In the genomic region with DNA sequence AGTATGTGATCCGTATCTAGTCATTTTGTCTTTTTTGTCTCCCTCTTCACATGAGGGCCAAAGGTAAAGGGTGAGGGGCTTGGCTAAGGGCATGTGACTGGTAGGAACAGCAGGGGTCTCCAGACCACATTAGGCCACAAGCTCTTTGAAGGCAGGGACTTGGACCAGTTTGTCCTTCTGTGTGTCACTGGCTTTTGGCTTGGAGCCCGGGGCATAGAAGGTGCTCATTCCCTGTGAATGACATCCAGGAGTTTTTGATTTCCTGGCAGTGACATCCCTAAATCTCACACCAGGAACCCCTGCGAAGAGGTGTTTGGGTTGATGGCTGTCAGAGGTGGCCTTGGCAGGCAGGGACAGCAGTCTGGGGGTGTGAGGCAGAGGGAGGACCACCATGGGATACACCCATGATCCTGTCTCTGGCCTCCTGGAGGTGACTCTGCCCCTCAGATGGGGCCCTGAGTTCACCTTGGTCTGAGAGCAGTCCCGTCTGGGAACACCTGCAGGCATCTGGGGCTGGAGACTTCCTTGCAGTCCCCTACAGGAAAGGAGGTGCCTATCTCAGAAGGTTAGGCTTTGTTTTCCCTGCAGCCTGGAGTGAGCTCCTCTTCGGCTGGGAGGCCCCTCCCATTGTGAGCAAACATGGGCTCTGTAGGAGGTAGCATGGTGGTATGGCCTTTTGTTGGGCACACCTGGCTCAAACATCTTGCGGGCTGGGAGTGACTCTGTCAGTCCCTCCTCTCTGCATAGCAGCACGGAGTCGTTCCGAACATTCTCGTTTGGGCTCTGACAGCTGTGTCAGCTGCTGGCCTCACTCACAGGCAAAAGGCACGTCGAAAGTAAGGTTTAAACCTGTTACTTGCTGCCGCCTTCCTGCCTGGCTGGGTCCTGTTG, we compare ENCODE assay signal across 17 cellular contexts. TPM values are rescaled to one million over a fixed set of nuclear protein-coding genes. Genes with fewer than 3 reads are reported as not detected.
DNase-seq lines count a peak whose midpoint lies in the region; TF ChIP-seq lines count a peak whose summit lies in the region.
"Had no signal": no experiment of that assay in that cellular context is flagged by ENCODE, and none has a peak within 500 bp of the region (broad histone marks: within the 10 kb centered on the region; RNA-seq: fewer than 3 reads in every experiment).

No MANE protein-coding gene starts in this region.

- H3K4me3 ChIP-seq in esophagus (ENCODE audit: low read depth in 1 of 2, low read length in 2 of 2): no peak overlapping the region
- H3K4me3 ChIP-seq: hepatocyte, thyroid gland had no signal

- DNase-seq in NCI-H2107 treated with DMSO at 0.1 percent for 48 hours (lab: John Stamatoyannopoulos, UW; ENCODE audit: unreplicated experiment) (peak; percentile 45), NCI-H2107 (lab: John Stamatoyannopoulos, UW) (no peak), NCI-H510A treated with DMSO at 0.1 percent for 48 hours (lab: John Stamatoyannopoulos, UW) (peak; percentile 34), progenitor cell of endocrine pancreas (ENCODE audit: low spot score, unreplicated experiment) (no peak), COLO829 (ENCODE audit: low spot score) (no peak)
- no peak for DNase-seq in stimulated activated CD4-positive, alpha-beta T cell treated with anti-CD3 and anti-CD28 coated beads, Interleukin-1b, Interleukin-23, amount 100 ng/mL, for 48 hours
- DNase-seq in activated T-helper 1 cell treated with anti-CD3 and anti-CD28 coated beads, Interleukin-12 subunit alpha, Interleukin-12 subunit beta, Interleukin-2, Interleukin-4 antibody, amounts not matched to agents 30 ng/mL and 10 ng/mL and 1 ng/mL, durations not matched to agents 14 hours and 24 hours and 36 hours (ENCODE audit: low spot score): no peak
- DNase-seq: activated CD8-positive, alpha-beta memory T cell treated with anti-CD3 and anti-CD28 coated beads for 24 hours; cortex of kidney; naive thymus-derived CD8-positive, alpha-beta T cell; NCI-H1930; stimulated activated CD4-positive, alpha-beta T cell treated with anti-CD3 and anti-CD28 coated beads, Interleukin-4, amount 100 ng/mL, for 1 hour; thyroid gland had no signal

- no peaks in the 10 kb centered on the region for H3K9me3 ChIP-seq in esophagus (ENCODE audit: control insufficient read depth in 2 of 2, insufficient read depth in 1 of 2, low read depth in 1 of 2, low read length in 1 of 2)
- H3K9me3 ChIP-seq: thyroid gland had no signal

- no peak overlapping the region for H3K4me3 Mint-ChIP-seq in progenitor cell of endocrine pancreas (ENCODE audit: low read depth)
- H3K4me3 Mint-ChIP-seq in activated T-helper 1 cell treated with anti-CD3 and anti-CD28 coated beads, Interleukin-12 subunit alpha, Interleukin-12 subunit beta, Interleukin-2, Interleukin-4 antibody, amounts not matched to agents 30 ng/mL and 10 ng/mL and 1 ng/mL, durations not matched to agents 14 hours and 24 hours and 36 hours: no peak overlapping the region
- H3K4me3 Mint-ChIP-seq: CD4-positive, alpha-beta T cell; naive thymus-derived CD8-positive, alpha-beta T cell had no signal

- H3K27ac Mint-ChIP-seq in progenitor cell of endocrine pancreas: peak overlapping the region; percentile 39
- no peak overlapping the region for H3K27ac Mint-ChIP-seq in activated T-helper 1 cell treated with anti-CD3 and anti-CD28 coated beads, Interleukin-12 subunit alpha, Interleukin-12 subunit beta, Interleukin-2, Interleukin-4 antibody, amounts not matched to agents 30 ng/mL and 10 ng/mL and 1 ng/mL, durations not matched to agents 14 hours and 24 hours and 36 hours
- H3K27ac Mint-ChIP-seq: CD4-positive, alpha-beta T cell had no signal

- H3K4me1 ChIP-seq in esophagus (ENCODE audit: control insufficient read depth in 2 of 2, insufficient read depth in 2 of 2, low read length in 1 of 2): peaks cover 8 to 23% of the 10 kb centered on the region in 2 donors
- H3K4me1 ChIP-seq: thyroid gland had no signal

- H3K9me3 Mint-ChIP-seq in progenitor cell of endocrine pancreas (ENCODE audit: low read depth): no peaks in the 10 kb centered on the region
- no peaks in the 10 kb centered on the region for H3K9me3 Mint-ChIP-seq in activated T-helper 1 cell treated with anti-CD3 and anti-CD28 coated beads, Interleukin-12 subunit alpha, Interleukin-12 subunit beta, Interleukin-2, Interleukin-4 antibody, amounts not matched to agents 30 ng/mL and 10 ng/mL and 1 ng/mL, durations not matched to agents 14 hours and 24 hours and 36 hours
- H3K9me3 Mint-ChIP-seq: CD4-positive, alpha-beta T cell; naive thymus-derived CD8-positive, alpha-beta T cell had no signal

- intact Hi-C loops in activated T-helper 1 cell treated with anti-CD3 and anti-CD28 coated beads, Interleukin-12 subunit alpha, Interleukin-12 subunit beta, Interleukin-2, Interleukin-4 antibody, amounts not matched to agents 30 ng/mL and 10 ng/mL and 1 ng/mL, durations not matched to agents 14 hours and 24 hours and 36 hours (cut with micrococcal nuclease): no loop called here

- no peaks in the 10 kb centered on the region for H3K36me3 ChIP-seq in esophagus (ENCODE audit: control insufficient read depth in 2 of 2, insufficient read depth in 2 of 2, low read length in 1 of 2)
- H3K36me3 ChIP-seq: thyroid gland had no signal

- H3K27me3 ChIP-seq in esophagus (ENCODE audit: control insufficient read depth in 1 of 2, insufficient read depth in 2 of 2, low read length in 2 of 2): no peaks in the 10 kb centered on the region
- H3K27me3 ChIP-seq: hepatocyte, thyroid gland had no signal

- no peaks in the 10 kb centered on the region for H3K36me3 Mint-ChIP-seq in progenitor cell of endocrine pancreas (ENCODE audit: insufficient read depth)
- H3K36me3 Mint-ChIP-seq in activated T-helper 1 cell treated with anti-CD3 and anti-CD28 coated beads, Interleukin-12 subunit alpha, Interleukin-12 subunit beta, Interleukin-2, Interleukin-4 antibody, amounts not matched to agents 30 ng/mL and 10 ng/mL and 1 ng/mL, durations not matched to agents 14 hours and 24 hours and 36 hours (ENCODE audit: low read depth): no peaks in the 10 kb centered on the region
- H3K36me3 Mint-ChIP-seq: naive thymus-derived CD8-positive, alpha-beta T cell had no signal

- WGBS in esophagus, 2 donors: 38 to 61% methylated on average over 13 of the region's 13 CpGs

- H3K4me1 Mint-ChIP-seq in progenitor cell of endocrine pancreas (ENCODE audit: low read depth): peaks cover 11% of the 10 kb centered on the region
- no peaks in the 10 kb centered on the region for H3K4me1 Mint-ChIP-seq in activated T-helper 1 cell treated with anti-CD3 and anti-CD28 coated beads, Interleukin-12 subunit alpha, Interleukin-12 subunit beta, Interleukin-2, Interleukin-4 antibody, amounts not matched to agents 30 ng/mL and 10 ng/mL and 1 ng/mL, durations not matched to agents 14 hours and 24 hours and 36 hours (ENCODE audit: low read depth)
- H3K4me1 Mint-ChIP-seq: naive thymus-derived CD8-positive, alpha-beta T cell had no signal

- peaks cover 32% of the 10 kb centered on the region for H3K27me3 Mint-ChIP-seq in progenitor cell of endocrine pancreas
- peaks cover 8% of the 10 kb centered on the region for H3K27me3 Mint-ChIP-seq in activated T-helper 1 cell treated with anti-CD3 and anti-CD28 coated beads, Interleukin-12 subunit alpha, Interleukin-12 subunit beta, Interleukin-2, Interleukin-4 antibody, amounts not matched to agents 30 ng/mL and 10 ng/mL and 1 ng/mL, durations not matched to agents 14 hours and 24 hours and 36 hours (ENCODE audit: insufficient read depth)

- H3K27ac ChIP-seq in esophagus (ENCODE audit: low read depth in 2 of 2, low read length in 1 of 2): peak overlapping the region; percentile 91 to 95
- H3K27ac ChIP-seq: hepatocyte, thyroid gland had no signal

- TF ChIP-seq CTCF in progenitor cell of endocrine pancreas (IDR thresholded peaks at IDR 0.05; ENCODE audit: unreplicated experiment): no peak

RNA-seq across cellular contexts. Expression of gene PITX1, which starts 38.6 kb away (rescaled TPM):
- polyA plus RNA-seq in esophagus: 100 to 1,000 TPM; 485 to 519 TPM
- total RNA-seq in progenitor cell of endocrine pancreas: 12.5 and 16.2 TPM in 2 replicates
- total RNA-seq in activated T-helper 1 cell treated with anti-CD3 and anti-CD28 coated beads, Interleukin-12 subunit alpha, Interleukin-12 subunit beta, Interleukin-2, Interleukin-4 antibody, amounts not matched to agents 30 ng/mL and 10 ng/mL and 1 ng/mL, durations not matched to agents 14 hours and 24 hours and 36 hours: 0.71 and 1.1 TPM in 2 replicates
- total RNA-seq: CD4-positive, alpha-beta T cell; liver; naive thymus-derived CD8-positive, alpha-beta T cell had no signal
- polyA plus RNA-seq: naive thymus-derived CD8-positive, alpha-beta T cell had no signal

Comparison
In these comparisons a context has a peak if more than half of its experiments do, and no peak if none do; other contexts are left out.
1. DNase-seq: peak in NCI-H2107 treated with DMSO at 0.1 percent for 48 hours (single experiment) and NCI-H510A treated with DMSO at 0.1 percent for 48 hours (single experiment); none in NCI-H2107 (single experiment), progenitor cell of endocrine pancreas (single experiment), stimulated activated CD4-positive, alpha-beta T cell treated with anti-CD3 and anti-CD28 coated beads, Interleukin-1b, Interleukin-23, amount 100 ng/mL, for 48 hours (single experiment), activated T-helper 1 cell treated with anti-CD3 and anti-CD28 coated beads, Interleukin-12 subunit alpha, Interleukin-12 subunit beta, Interleukin-2, Interleukin-4 antibody, amounts not matched to agents 30 ng/mL and 10 ng/mL and 1 ng/mL, durations not matched to agents 14 hours and 24 hours and 36 hours (single experiment) and COLO829 (single experiment).